Comparison of ENCODE assay signal across 11 cellular contexts in genomic region chr2:102114290-102114721, GRCh38. TPM values are rescaled to one million over a fixed set of nuclear protein-coding genes. Genes with fewer than 3 reads are reported as not detected.
DNase-seq lines count a peak whose midpoint lies in the region; FAIRE-seq and TF ChIP-seq lines count a peak whose summit lies in the region.
"Had no signal": no experiment of that assay in that cellular context is flagged by ENCODE, and none has a peak within 500 bp of the region (broad histone marks: within the 10 kb centered on the region; RNA-seq: fewer than 3 reads in every experiment).

No MANE protein-coding gene starts in this region.

- no peak for TF ChIP-seq CTCF in tibial artery (IDR thresholded peaks at IDR 0.05)

- peak; percentile 99 for FAIRE-seq in RCC 7860 (lab: Jason Lieb, UNC)

- DNase-seq in ELR (ENCODE audit: low read depth) = peak; percentile 84
- peak; percentile 98 for DNase-seq in RCC 7860 (ENCODE audit: low spot score)
- DNase-seq in fibroblast of peridontal ligament (ENCODE audit: extremely low read depth) = peak; percentile 90
- peak; percentile 45 for DNase-seq in pulmonary artery endothelial cell (ENCODE audit: low read depth, low spot score)
- no peak for DNase-seq in AG08396 (ENCODE audit: low spot score)
- DNase-seq in NCI-H2081 (lab: John Stamatoyannopoulos, UW) = no peak
- no peak for DNase-seq in tibial artery
- DNase-seq: DND-41, hippocampal formation, NCI-H2029 treated with DMSO at 0.1 percent for 48 hours, Right ventricle myocardium superior had no signal

- no peaks in the 10 kb centered on the region for H3K36me3 ChIP-seq in tibial artery

- no peak overlapping the region for H3K27ac ChIP-seq in tibial artery

- H3K9me3 ChIP-seq in tibial artery = no peaks in the 10 kb centered on the region

- no peak overlapping the region for H3K4me3 ChIP-seq in tibial artery

- H3K27me3 ChIP-seq in tibial artery = no peaks in the 10 kb centered on the region

- intact Hi-C loops in tibial artery (cut with DNase I; ENCODE audit: low total_unique reads) = no loop called here

- peaks cover 0 to 17% (median 0%) of the 10 kb centered on the region in 4 donors for H3K4me1 ChIP-seq in tibial artery

RNA-seq across cellular contexts. Expression of gene IL1R1, which starts 28.2 kb away (rescaled TPM):
- total RNA-seq in pulmonary artery endothelial cell = 5.5 and 17.3 TPM in 2 replicates

Comparison
In these comparisons a context has a peak if more than half of its experiments do, and no peak if none do; other contexts are left out.
1. DNase-seq: peak in ELR (single experiment), RCC 7860 (single experiment), fibroblast of peridontal ligament (single experiment) and pulmonary artery endothelial cell (single experiment); none in AG08396 (single experiment), NCI-H2081 (0 of 2) and tibial artery (0 of 2).